Comparison of ENCODE assay signal across 8 cellular contexts in genomic region chrX:136162827-136163427, GRCh38. TPM values are rescaled to one million over a fixed set of nuclear protein-coding genes. Genes with fewer than 3 reads are reported as not detected.
A peak's percentile ranks its signal among the peaks of the same experiment; 100 is the strongest.
DNase-seq lines count a peak whose midpoint lies in the region; ATAC-seq and TF ChIP-seq lines count a peak whose summit lies in the region.

No MANE protein-coding gene starts in this region.

- peak; percentile 9 to 46 (median 32) for DNase-seq in CD4-positive, alpha-beta T cell
- DNase-seq in NCI-H1694 treated with DMSO at 0.1 percent for 48 hours (lab: John Stamatoyannopoulos, UW) (peak; percentile 22), esophagus muscularis mucosa (ENCODE audit: extremely low spot score) (no peak), omental fat pad (ENCODE audit: low spot score) (no peak), cerebellar nuclear complex (lab: John Stamatoyannopoulos, UW) (no peak)
- peak; percentile 49 for DNase-seq in activated CD4-positive, alpha-beta memory T cell treated with anti-CD3 and anti-CD28 coated beads, Interleukin-2, amount 10 ng/mL, durations not matched to agents 7 days and 5 days

- H3K27me3 Mint-ChIP-seq in CD4-positive, alpha-beta T cell, result no peaks in the 10 kb centered on the region
- no peaks in the 10 kb centered on the region for H3K27me3 Mint-ChIP-seq in activated CD4-positive, alpha-beta memory T cell treated with anti-CD3 and anti-CD28 coated beads, Interleukin-2, amount 10 ng/mL, durations not matched to agents 7 days and 5 days

- H3K36me3 ChIP-seq in esophagus muscularis mucosa, result no peaks in the 10 kb centered on the region

- POLR2A ChIA-PET in CD4-positive, alpha-beta T cell (lab: Charles Lee), result interaction anchor here (1.4 kb wide), 1 partner anchor 135 kb away, joined by 6 read pairs; no protein-coding TSS in a partner anchor
- POLR2A ChIA-PET in activated CD4-positive, alpha-beta memory T cell treated with anti-CD3 and anti-CD28 coated beads, Interleukin-2, amount 10 ng/mL, durations not matched to agents 7 days and 5 days (lab: Charles Lee), result interaction anchor here (0.9 kb wide), 1 partner anchor 135 kb away, joined by 3 read pairs; no protein-coding TSS in a partner anchor

- TF ChIP-seq CTCF in CD4-positive, alpha-beta T cell (IDR thresholded peaks at IDR 0.05), result peak; percentile 55
- peak; percentile 66 to 71 (median 67) for TF ChIP-seq CTCF in esophagus muscularis mucosa (IDR thresholded peaks at IDR 0.05)
- TF ChIP-seq CTCF in omental fat pad (IDR thresholded peaks at IDR 0.05), result peak in 1 of 3 donors; percentile 22

- no peak for TF ChIP-seq EP300 in esophagus muscularis mucosa (IDR thresholded peaks at IDR 0.05)

- H3K4me3 Mint-ChIP-seq in CD4-positive, alpha-beta T cell, result no peak overlapping the region
- no peak overlapping the region for H3K4me3 Mint-ChIP-seq in activated CD4-positive, alpha-beta memory T cell treated with anti-CD3 and anti-CD28 coated beads, Interleukin-2, amount 10 ng/mL, durations not matched to agents 7 days and 5 days

- ATAC-seq in CD4-positive, alpha-beta T cell (ENCODE audit: poor library complexity), result peak; percentile 77
- peak; percentile 83 for ATAC-seq in GM19463 (IDR thresholded peaks at IDR 0.05; ENCODE audit: unreplicated experiment)
- ATAC-seq in omental fat pad (ENCODE audit: low FRiP score), result peak; percentile 53
- no peak for ATAC-seq in HG03457 (IDR thresholded peaks at IDR 0.05; ENCODE audit: unreplicated experiment)

- no peak overlapping the region for H3K27ac ChIP-seq in CD4-positive, alpha-beta T cell (ENCODE audit: low read depth, low read length)
- peak overlapping the region; percentile 94 to 99 (median 98) for H3K27ac ChIP-seq in esophagus muscularis mucosa (replicated peaks in 1 of 4)

- H3K4me1 Mint-ChIP-seq in CD4-positive, alpha-beta T cell (ENCODE audit: low read depth), result peaks cover 16% of the 10 kb centered on the region
- H3K4me1 Mint-ChIP-seq in activated CD4-positive, alpha-beta memory T cell treated with anti-CD3 and anti-CD28 coated beads, Interleukin-2, amount 10 ng/mL, durations not matched to agents 7 days and 5 days, result peaks cover 8% of the 10 kb centered on the region

- CTCF ChIA-PET in CD4-positive, alpha-beta T cell (lab: Charles Lee), result interaction anchor here (0.6 to 2.2 kb wide), 8 partner anchors 9 to 160 kb away, joined by 3 to 13 read pairs (median 4); no protein-coding TSS in a partner anchor
- CTCF ChIA-PET in activated CD4-positive, alpha-beta memory T cell treated with anti-CD3 and anti-CD28 coated beads, Interleukin-2, amount 10 ng/mL, durations not matched to agents 7 days and 5 days (lab: Charles Lee), result interaction anchor here (0.8 to 3.3 kb wide), 12 partner anchors 9 to 142 kb away, joined by 3 to 60 read pairs (median 4); no protein-coding TSS in a partner anchor

- 21% methylated on average over 8 of the region's 8 CpGs for WGBS in esophagus muscularis mucosa

- TF ChIP-seq POLR2A in esophagus muscularis mucosa (IDR thresholded peaks at IDR 0.05; ENCODE audit: low read depth), result no peak

- no peak overlapping the region for H3K27ac Mint-ChIP-seq in CD4-positive, alpha-beta T cell
- no peak overlapping the region for H3K27ac Mint-ChIP-seq in activated CD4-positive, alpha-beta memory T cell treated with anti-CD3 and anti-CD28 coated beads, Interleukin-2, amount 10 ng/mL, durations not matched to agents 7 days and 5 days

- H3K9me3 ChIP-seq in CD4-positive, alpha-beta T cell (ENCODE audit: control insufficient read depth, low read length), result no peaks in the 10 kb centered on the region
- no peaks in the 10 kb centered on the region for H3K9me3 ChIP-seq in esophagus muscularis mucosa

- peaks cover 35 to 100% (median 67%) of the 10 kb centered on the region in 4 donors for H3K4me1 ChIP-seq in esophagus muscularis mucosa

- H3K4me3 ChIP-seq in esophagus muscularis mucosa, result no peak overlapping the region

- intact Hi-C loops in CD4-positive, alpha-beta T cell (cut with DNase I, micrococcal nuclease), result loop anchor here (1.0 to 5.0 kb wide), 2 partner anchors 104 to 135 kb away; no protein-coding TSS in a partner anchor
- intact Hi-C loops in esophagus muscularis mucosa (cut with DNase I), result loop anchor here (5.0 kb wide), 1 partner anchor 131 kb away; no protein-coding TSS in a partner anchor

- H3K9me3 Mint-ChIP-seq in CD4-positive, alpha-beta T cell, result no peaks in the 10 kb centered on the region
- no peaks in the 10 kb centered on the region for H3K9me3 Mint-ChIP-seq in activated CD4-positive, alpha-beta memory T cell treated with anti-CD3 and anti-CD28 coated beads, Interleukin-2, amount 10 ng/mL, durations not matched to agents 7 days and 5 days

- no peaks in the 10 kb centered on the region for H3K27me3 ChIP-seq in CD4-positive, alpha-beta T cell (ENCODE audit: control insufficient read depth, insufficient read depth, low read length)
- no peaks in the 10 kb centered on the region for H3K27me3 ChIP-seq in esophagus muscularis mucosa

- no peaks in the 10 kb centered on the region for H3K36me3 Mint-ChIP-seq in CD4-positive, alpha-beta T cell (ENCODE audit: low read depth)
- H3K36me3 Mint-ChIP-seq in activated CD4-positive, alpha-beta memory T cell treated with anti-CD3 and anti-CD28 coated beads, Interleukin-2, amount 10 ng/mL, durations not matched to agents 7 days and 5 days (ENCODE audit: low read depth), result no peaks in the 10 kb centered on the region

RNA-seq across cellular contexts. Expression of gene FHL1, which starts 15.6 kb away (rescaled TPM):
- 10 to 100 TPM; 27.2 to 28.4 TPM for total RNA-seq in CD4-positive, alpha-beta T cell
- 10 to 100 TPM; 25.5 to 31.0 TPM for total RNA-seq in activated CD4-positive, alpha-beta memory T cell treated with anti-CD3 and anti-CD28 coated beads, Interleukin-2, amount 10 ng/mL, durations not matched to agents 7 days and 5 days
- total RNA-seq in esophagus muscularis mucosa (1,000 to 10,000 TPM; 2,189 to 3,092 (median 2,823) TPM), omental fat pad (1,000 to 10,000 TPM in 3 of 4 donors, 100 to 1,000 TPM in 1; 361 to 3,943 (median 1,771) TPM)

Comparison
In these comparisons a context has a peak if more than half of its experiments do, and no peak if none do; other contexts are left out.
1. DNase-seq: peak in CD4-positive, alpha-beta T cell (10 of 10), NCI-H1694 treated with DMSO at 0.1 percent for 48 hours (single experiment) and activated CD4-positive, alpha-beta memory T cell treated with anti-CD3 and anti-CD28 coated beads, Interleukin-2, amount 10 ng/mL, durations not matched to agents 7 days and 5 days (single experiment); none in esophagus muscularis mucosa (single experiment), omental fat pad (single experiment) and cerebellar nuclear complex (0 of 2).
2. RNA of gene FHL1, which starts 15.6 kb away (total RNA-seq): 2,189 to 3,092 TPM in esophagus muscularis mucosa and 361 to 3,943 TPM in omental fat pad; 25.5 to 31.0 TPM in activated CD4-positive, alpha-beta memory T cell treated with anti-CD3 and anti-CD28 coated beads, Interleukin-2, amount 10 ng/mL, durations not matched to agents 7 days and 5 days and 27.2 to 28.4 TPM in CD4-positive, alpha-beta T cell; every median in the first group is over 10 times any median in the second.